ENCODE assay signal across 25 cellular contexts in genomic region chr5:134263801-134264200, GRCh38.
"Had no signal": no experiment of that assay in that cellular context is flagged by ENCODE, and none has a peak within 500 bp of the region (broad histone marks: within the 10 kb centered on the region; RNA-seq: fewer than 3 reads in every experiment).

No MANE protein-coding gene starts in this region.

- H3K27ac ChIP-seq: esophagus squamous epithelium, lower lobe of right lung, prostate gland, right atrium auricular region, testis, tibial artery had no signal

- FAIRE-seq: endometrium had no signal

- H3K4me3 ChIP-seq: esophagus squamous epithelium, lower lobe of right lung, prostate gland, right atrium auricular region, testis, tibial artery had no signal

- DNase-seq: cortex of kidney; effector memory CD8-positive, alpha-beta T cell; erythroblast; esophagus squamous epithelium; foreskin melanocyte; hypothalamus; immature natural killer cell; islet precursor cell; kidney glomerular epithelial cell; left ventricle myocardium superior; lower lobe of right lung; naive thymus-derived CD8-positive, alpha-beta T cell; nephron progenitor cell; nucleus accumbens; stimulated activated CD4-positive, alpha-beta T cell treated with anti-CD3 and anti-CD28 coated beads, Interleukin-2, amount 100 ng/mL, for 24 hours; stimulated activated CD4-positive, alpha-beta T cell treated with anti-CD3 and anti-CD28 coated beads, Interleukin-4, amount 100 ng/mL, for 4 hours; stimulated activated naive CD8-positive, alpha-beta T cell treated with anti-CD3 and anti-CD28 coated beads, Interleukin-15, Interleukin-2, amounts not matched to agents 100 U/mL and 50 U/mL, for 24 hours; substantia nigra; testis; tibial artery had no signal

- H3K4me1 ChIP-seq: esophagus squamous epithelium, lower lobe of right lung, prostate gland, right atrium auricular region, testis, tibial artery had no signal

- H3K9me3 ChIP-seq: prostate gland, testis had no signal

- H3K36me3 ChIP-seq: esophagus squamous epithelium, lower lobe of right lung, prostate gland, right atrium auricular region, tibial artery had no signal

- H3K27me3 ChIP-seq: esophagus squamous epithelium, right atrium auricular region, testis, tibial artery had no signal

- ATAC-seq: effector memory CD8-positive, alpha-beta T cell; left ventricle myocardium superior; lower lobe of right lung; naive thymus-derived CD8-positive, alpha-beta T cell; sciatic nerve; stimulated activated memory B cell treated with anti-CD40 and anti-IgM and Interleukin-4, amounts not matched to agents 10 μg/mL and 1 μg/mL and 100 μg/mL, for 72 hours; stimulated activated naive CD8-positive, alpha-beta T cell treated with anti-CD3 and anti-CD28 coated beads, Interleukin-15, Interleukin-2, amounts not matched to agents 100 U/mL and 50 U/mL, for 24 hours had no signal
